ENCODE assay signal across 9 cellular contexts in the genomic region with DNA sequence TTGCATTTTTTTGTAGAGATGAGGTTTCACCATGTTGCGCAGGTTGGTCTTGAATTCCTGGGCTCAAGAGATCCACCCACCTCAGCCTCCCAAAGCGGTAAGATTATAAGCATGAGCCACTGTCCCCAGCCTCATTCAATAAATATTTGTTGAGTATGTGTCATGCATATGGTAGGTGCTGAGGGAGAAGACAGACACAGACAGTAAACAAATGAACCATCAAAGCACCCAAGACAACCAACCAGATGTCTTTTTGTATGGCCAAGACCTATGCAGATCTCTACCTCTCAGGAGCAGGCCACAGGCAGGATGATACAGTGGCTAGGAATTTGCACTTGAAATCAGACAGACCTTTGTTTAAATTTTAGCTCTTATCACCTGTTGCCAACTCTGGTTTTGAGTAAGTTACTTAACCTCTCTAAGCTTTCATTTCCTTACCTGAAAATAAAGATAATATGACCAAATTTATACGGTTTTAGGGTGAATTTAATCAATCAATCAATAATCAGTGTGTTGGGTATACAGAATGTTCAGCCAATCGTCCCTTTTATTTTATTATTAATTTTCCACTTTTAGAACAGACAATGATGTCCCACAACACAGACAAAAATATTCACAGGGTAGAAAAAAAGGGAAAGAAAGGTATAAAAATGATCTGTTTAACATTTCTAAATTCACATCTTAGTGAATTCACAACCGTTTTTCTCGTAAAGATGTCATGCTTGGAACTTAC.
DNase-seq lines count a peak whose midpoint lies in the region; ATAC-seq and TF ChIP-seq lines count a peak whose summit lies in the region.
"Had no signal": no experiment of that assay in that cellular context is flagged by ENCODE, and none has a peak within 500 bp of the region (broad histone marks: within the 10 kb centered on the region; RNA-seq: fewer than 3 reads in every experiment).

No MANE protein-coding gene starts in this region.

- TF ChIP-seq CTCF in AG09309 (IDR thresholded peaks at IDR 0.05; ENCODE audit: control insufficient read depth, insufficient read depth, low read depth, low read length, missing control alignments) (no peak), astrocyte of the cerebellum (IDR thresholded peaks at IDR 0.05; ENCODE audit: low read depth, low read length, missing control alignments) (no peak), right lobe of liver (IDR thresholded peaks at IDR 0.05) (no peak)

- H3K4me3 ChIP-seq in AG09309 (ENCODE audit: control insufficient read depth, low read depth, low read length) (no peak overlapping the region; the same call in 1 of the 2 replicates), astrocyte of the cerebellum (ENCODE audit: low read depth, low read length) (no peak overlapping the region), right lobe of liver (no peak overlapping the region)
- H3K4me3 ChIP-seq: gastrocnemius medialis had no signal

- no peak for TF ChIP-seq POLR2A in right lobe of liver (IDR thresholded peaks at IDR 0.05)

- DNase-seq in AG09309 (ENCODE audit: low read depth) = peak; percentile 59
- peak; percentile 99 for DNase-seq in HT1080 (ENCODE audit: low read depth)
- peak; percentile 71 for DNase-seq in astrocyte of the cerebellum (ENCODE audit: low read depth)
- no peak for DNase-seq in right lobe of liver
- no peak for DNase-seq in UCSD-AML1 (lab: John Stamatoyannopoulos, UW; ENCODE audit: unreplicated experiment)
- DNase-seq: gastrocnemius medialis had no signal

- intact Hi-C loops in right lobe of liver (cut with DNase I) = no loop called here

- H3K27ac ChIP-seq in right lobe of liver = peak overlapping the region; percentile 10 to 37 (median 24)

- peak; percentile 65 to 84 (median 80) for ATAC-seq in right lobe of liver
- no peak for ATAC-seq in HG02852 (IDR thresholded peaks at IDR 0.05; ENCODE audit: unreplicated experiment)
- no peak for ATAC-seq in HG03520 (IDR thresholded peaks at IDR 0.05; ENCODE audit: unreplicated experiment)
- ATAC-seq in HG02840 (IDR thresholded peaks at IDR 0.05; ENCODE audit: low FRiP score, unreplicated experiment) = no peak

- in situ Hi-C loops in astrocyte of the cerebellum (cut with HindIII; ENCODE audit: low sequenced_read_pairs) = no loop called here

- H3K4me1 ChIP-seq in right lobe of liver = peaks cover 0 to 17% (median 8%) of the 10 kb centered on the region in 4 donors

- 37% methylated on average over 6 of the region's 6 CpGs for WGBS in right lobe of liver (ENCODE audit: insufficient coverage, low coverage, low lambda C conversion rate, missing lambda C conversion rate)

- no peaks in the 10 kb centered on the region for H3K36me3 ChIP-seq in right lobe of liver
- H3K36me3 ChIP-seq: gastrocnemius medialis had no signal

- no peaks in the 10 kb centered on the region for H3K9me3 ChIP-seq in right lobe of liver
- H3K9me3 ChIP-seq: gastrocnemius medialis had no signal

- no peaks in the 10 kb centered on the region for H3K27me3 ChIP-seq in right lobe of liver
- H3K27me3 ChIP-seq: gastrocnemius medialis had no signal

Comparison
In these comparisons a context has a peak if more than half of its experiments do, and no peak if none do; other contexts are left out.
1. DNase-seq: peak in AG09309 (single experiment), HT1080 (single experiment) and astrocyte of the cerebellum (single experiment); none in right lobe of liver (0 of 3) and UCSD-AML1 (single experiment).
2. ATAC-seq: peak in right lobe of liver (4 of 4); none in HG02852 (single experiment), HG03520 (single experiment) and HG02840 (single experiment).